In genomic region chr12:67483871-67484554, GRCh38 we compare ENCODE assay signal across 1 cellular context.
TF ChIP-seq lines count a peak whose summit lies in the region.

No MANE protein-coding gene starts in this region.

TF ChIP-seq in GM23338, 12 proteins besides CTCF, POLR2A, EP300 and RAD21 (continued from another document):
- TF ChIP-seq ZNF462 (CRISPR knock-in tag; IDR thresholded peaks at IDR 0.05) (no peak), REST (IDR thresholded peaks at IDR 0.05; ENCODE audit: unreplicated experiment) (no peak)
